ENCODE assay signal across 17 cellular contexts in genomic region chr3:64568895-64569509, GRCh38.
A peak's percentile ranks its signal among the peaks of the same experiment; 100 is the strongest.
DNase-seq lines count a peak whose midpoint lies in the region; ATAC-seq and TF ChIP-seq lines count a peak whose summit lies in the region.
"Had no signal": no experiment of that assay in that cellular context is flagged by ENCODE, and none has a peak within 500 bp of the region (broad histone marks: within the 10 kb centered on the region; RNA-seq: fewer than 3 reads in every experiment).

No MANE protein-coding gene starts in this region.

- DNase-seq in adipocyte (ENCODE audit: low read depth) (no peak), left kidney (ENCODE audit: low read depth, low spot score) (peak; percentile 26), omental fat pad (ENCODE audit: low spot score) (no peak), posterior vena cava (ENCODE audit: low spot score) (no peak), heart left ventricle (no peak), MG63 (no peak)
- DNase-seq: Calu3; CD8-positive, alpha-beta T cell; DMS79 treated with DMSO at 0.1 percent for 48 hours; GF-D8; GOT3; H7; HFFc6 had no signal

- H3K36me3 ChIP-seq in adipocyte (ENCODE audit: control insufficient read depth, insufficient read depth, low read length, severe bottlenecking) (peaks cover 3% of the 10 kb centered on the region), skeletal muscle tissue (ENCODE audit: control insufficient read depth in 3 of 3, insufficient read depth in 3 of 3, low read length in 3 of 3) (no peaks in the 10 kb centered on the region), heart left ventricle (peaks cover 0 to 31% (median 6%) of the 10 kb centered on the region in 9 donors), MG63 (no peaks in the 10 kb centered on the region)
- H3K36me3 ChIP-seq: BLaER1 treated with 17β-estradiol and CSF1 and Interleukin-3, amounts not matched to agents 10 nM and 100 nM had no signal

- H3K9me3 ChIP-seq in adipocyte (ENCODE audit: control insufficient read depth, low read length) (no peaks in the 10 kb centered on the region), skeletal muscle tissue (ENCODE audit: control insufficient read depth in 3 of 3, low read length in 3 of 3) (no peaks in the 10 kb centered on the region), heart left ventricle (no peaks in the 10 kb centered on the region), MG63 (no peaks in the 10 kb centered on the region)
- H3K9me3 ChIP-seq: BLaER1 treated with 17β-estradiol and CSF1 and Interleukin-3, amounts not matched to agents 10 nM and 100 nM had no signal

- H3K27me3 ChIP-seq in adipocyte (replicated peaks; ENCODE audit: control insufficient read depth, insufficient read depth, low read length) (no peaks in the 10 kb centered on the region), skeletal muscle tissue (ENCODE audit: control insufficient read depth in 3 of 3, insufficient read depth in 3 of 3, low read length in 3 of 3) (no peaks in the 10 kb centered on the region), heart left ventricle (no peaks in the 10 kb centered on the region), MG63 (no peaks in the 10 kb centered on the region)
- H3K27me3 ChIP-seq: BLaER1 treated with 17β-estradiol and CSF1 and Interleukin-3, amounts not matched to agents 10 nM and 100 nM had no signal

- ATAC-seq in omental fat pad (ENCODE audit: low FRiP score): peak; percentile 55
- no peak for ATAC-seq in heart left ventricle
- ATAC-seq: CD8-positive, alpha-beta T cell; HCT116 had no signal

- WGBS in heart left ventricle, 4 donors: 79 to 85% (median 84%) methylated on average over 5 of the region's 5 CpGs

- no peak for TF ChIP-seq POLR2A in heart left ventricle (IDR thresholded peaks at IDR 0.05)

- intact Hi-C loops in posterior vena cava (cut with DNase I) (no loop called here), heart left ventricle (cut with DNase I) (no loop called here)

- H3K9ac ChIP-seq in adipocyte (ENCODE audit: low read length) (peak overlapping the region; percentile 35), skeletal muscle tissue (ENCODE audit: low read depth in 1 of 3, low read length in 3 of 3) (peak overlapping the region in 1 of 3 donors; percentile 25)
- H3K9ac ChIP-seq: BLaER1 treated with 17β-estradiol and CSF1 and Interleukin-3, amounts not matched to agents 10 nM and 100 nM had no signal

- peaks cover 13% of the 10 kb centered on the region for H3K4me1 ChIP-seq in adipocyte (ENCODE audit: control insufficient read depth, insufficient read depth, low read length)
- peaks cover 3 to 5% (median 3%) of the 10 kb centered on the region in 3 donors for H3K4me1 ChIP-seq in skeletal muscle tissue (ENCODE audit: control insufficient read depth in 3 of 3, insufficient read depth in 3 of 3, low read length in 3 of 3)
- H3K4me1 ChIP-seq in heart left ventricle: peaks cover 0 to 4% (median 0%) of the 10 kb centered on the region in 12 donors
- H3K4me1 ChIP-seq: BLaER1 treated with 17β-estradiol and CSF1 and Interleukin-3, amounts not matched to agents 10 nM and 100 nM had no signal

- no peak for TF ChIP-seq CTCF in omental fat pad (IDR thresholded peaks at IDR 0.05)
- TF ChIP-seq CTCF in heart left ventricle (IDR thresholded peaks at IDR 0.05): no peak

- H3K4me3 ChIP-seq in adipocyte (ENCODE audit: low read length): no peak overlapping the region
- no peak overlapping the region for H3K4me3 ChIP-seq in skeletal muscle tissue (ENCODE audit: low read length in 3 of 3)
- no peak overlapping the region for H3K4me3 ChIP-seq in heart left ventricle
- H3K4me3 ChIP-seq in MG63: no peak overlapping the region
- H3K4me3 ChIP-seq: BLaER1 treated with 17β-estradiol and CSF1 and Interleukin-3, amounts not matched to agents 10 nM and 100 nM had no signal

- H3K27ac ChIP-seq in skeletal muscle tissue (ENCODE audit: low read depth, low read length) (peak overlapping the region; percentile 4), heart left ventricle (no peak overlapping the region)
- H3K27ac ChIP-seq: BLaER1 treated with 17β-estradiol and CSF1 and Interleukin-3, amounts not matched to agents 10 nM and 100 nM; HL-60 had no signal
